In the genomic region with DNA sequence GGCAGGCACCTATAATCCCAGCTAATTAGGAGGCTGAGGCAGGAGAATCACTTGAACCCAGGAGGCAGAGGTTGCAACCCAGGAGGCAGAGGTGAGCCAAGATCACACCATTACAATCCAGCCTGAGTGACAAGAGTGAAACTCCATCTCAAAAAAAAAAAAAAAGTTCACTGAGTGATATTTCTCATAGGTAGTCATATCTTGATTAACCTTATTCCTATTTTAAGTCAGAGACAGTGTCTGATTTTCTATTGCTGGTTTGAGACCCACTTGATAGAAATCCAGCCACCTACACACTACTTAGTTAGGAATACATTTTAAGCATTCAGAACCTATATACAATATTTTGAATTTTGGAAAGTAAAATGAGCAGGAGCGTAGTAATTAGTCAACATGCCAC, we compare ENCODE assay signal across 19 cellular contexts.
DNase-seq lines count a peak whose midpoint lies in the region; ATAC-seq, FAIRE-seq and TF ChIP-seq lines count a peak whose summit lies in the region.
"Had no signal": no experiment of that assay in that cellular context is flagged by ENCODE, and none has a peak within 500 bp of the region (broad histone marks: within the 10 kb centered on the region; RNA-seq: fewer than 3 reads in every experiment).

No MANE protein-coding gene starts in this region.

- FAIRE-seq in GM12878 (lab: Jason Lieb, UNC), result no peak
- FAIRE-seq: GM12892 had no signal

- no peak for TF ChIP-seq EP300 in GM12878 (IDR thresholded peaks at IDR 0.05; ENCODE audit: borderline replicate concordance in 1 of 2, control insufficient read depth in 1 of 2, low read depth in 2 of 2, low read length in 2 of 2)
- TF ChIP-seq EP300 in suprapubic skin (IDR thresholded peaks at IDR 0.05), result no peak

- peaks cover 4% of the 10 kb centered on the region; the same call in 2 of the 3 replicates for H3K9me3 ChIP-seq in GM12878 (replicated peaks; ENCODE audit: control insufficient read depth, insufficient read depth, low read length)
- H3K9me3 ChIP-seq in suprapubic skin, result no peaks in the 10 kb centered on the region

- no peak overlapping the region for H3K9ac ChIP-seq in GM12878 (ENCODE audit: control insufficient read depth, insufficient read depth, low read length)
- H3K9ac ChIP-seq: BLaER1 had no signal

- ATAC-seq in GM18519 (IDR thresholded peaks at IDR 0.05; ENCODE audit: low FRiP score, unreplicated experiment), result peak; percentile 53
- ATAC-seq in HG03432 (IDR thresholded peaks at IDR 0.05; ENCODE audit: unreplicated experiment), result peak; percentile 38
- no peak for ATAC-seq in GM12878
- ATAC-seq: HCT116 had no signal

- BruUV-seq in GM12878 (replicated peaks; lab: Mats Ljungman, UMichigan), result no TSS peak

- in situ Hi-C loops in GM12878 (cut with MboI), result no loop called here

- POLR2A ChIA-PET in GM12878 (lab: Charles Lee), result no interaction called here

- TF ChIP-seq RAD21 in GM12878 (IDR thresholded peaks at IDR 0.05; ENCODE audit: insufficient read depth, low read depth, low read length), result no peak

- intact Hi-C loops in GM12878 (cut with micrococcal nuclease; ENCODE audit: unreplicated experiment), result no loop called here

- H2AFZ ChIP-seq in GM12878 (ENCODE audit: control insufficient read depth, low read depth, low read length), result no peak overlapping the region

- DNase-seq in GM12865 (ENCODE audit: low read depth) (peak; percentile 29), GM12878 (ENCODE audit: low read depth, low spot score) (no peak), DMS79 treated with DMSO at 0.1 percent for 48 hours (lab: John Stamatoyannopoulos, UW) (no peak), suprapubic skin (ENCODE audit: low spot score in 2 of 2) (no peak), NCI-H510A treated with DMSO at 0.1 percent for 48 hours (lab: John Stamatoyannopoulos, UW) (no peak)
- DNase-seq: 8988T; CD4-positive, alpha-beta memory T cell; DND-41; EL; GOT3; H7; HFFc6; Kasumi-1; KG1 had no signal

- H3K36me3 ChIP-seq in GM12878 (ENCODE audit: control insufficient read depth in 2 of 2, insufficient read depth in 2 of 2, low read length in 1 of 2) (no peaks in the 10 kb centered on the region), suprapubic skin (no peaks in the 10 kb centered on the region)
- H3K36me3 ChIP-seq: BLaER1 had no signal

- no peak for TF ChIP-seq POLR2A in GM12878 (IDR thresholded peaks at IDR 0.05; ENCODE audit: low read depth, low read length)
- no peak for TF ChIP-seq POLR2A in suprapubic skin (IDR thresholded peaks at IDR 0.05)

- WGBS in GM12878 (ENCODE audit: insufficient coverage, insufficient replicate concordance, low lambda C conversion rate, missing lambda C conversion rate), result 0% methylated on average over 1 of the region's 1 CpG
- 88% methylated on average over 1 of the region's 1 CpG for whole genome bisulfite sequencing in suprapubic skin

- H4K20me1 ChIP-seq in GM12878 (ENCODE audit: control insufficient read depth, insufficient read depth), result no peaks in the 10 kb centered on the region
- H4K20me1 ChIP-seq: BLaER1 had no signal

- H3K27ac ChIP-seq in GM12878 (ENCODE audit: control insufficient read depth, insufficient read depth) (no peak overlapping the region), suprapubic skin (no peak overlapping the region)
- H3K27ac ChIP-seq: BLaER1 had no signal

- H3K27me3 ChIP-seq in GM12878 (replicated peaks in 1 of 2; ENCODE audit: control insufficient read depth in 2 of 2, insufficient read depth in 2 of 2, low read length in 1 of 2) (no peaks in the 10 kb centered on the region), suprapubic skin (no peaks in the 10 kb centered on the region)
- H3K27me3 ChIP-seq: BLaER1 had no signal

- TF ChIP-seq CTCF in GM12865 (IDR thresholded peaks at IDR 0.05; ENCODE audit: insufficient read depth, low read depth, low read length, missing control alignments) (no peak), GM12878 (IDR thresholded peaks at IDR 0.05 in 2 of 3, conservative IDR thresholded peaks at IDR 0.05 in 1 of 3; ENCODE audit: control insufficient read depth in 2 of 3, extremely low read depth in 1 of 3, insufficient read depth in 1 of 3, low read depth in 3 of 3, low read length in 3 of 3) (no peak), suprapubic skin (IDR thresholded peaks at IDR 0.05) (no peak)

- H3K4me1 ChIP-seq in GM12878 (ENCODE audit: control insufficient read depth, insufficient read depth, low read length) (peaks cover 13% of the 10 kb centered on the region), suprapubic skin (no peaks in the 10 kb centered on the region)
- H3K4me1 ChIP-seq: BLaER1 had no signal

- H3K79me2 ChIP-seq in GM12878 (ENCODE audit: control insufficient read depth, insufficient read depth, low read length), result no peaks in the 10 kb centered on the region

- H3K4me2 ChIP-seq in GM12878 (ENCODE audit: control insufficient read depth, insufficient read depth), result no peak overlapping the region
- H3K4me2 ChIP-seq: BLaER1 had no signal

- no peak overlapping the region for H3K4me3 ChIP-seq in GM12865 (ENCODE audit: low read depth, low read length)
- H3K4me3 ChIP-seq in GM12878, result no peak overlapping the region
- no peak overlapping the region for H3K4me3 ChIP-seq in suprapubic skin
- H3K4me3 ChIP-seq: BLaER1 had no signal

- RAD21 ChIA-PET in GM12878 (lab: Charles Lee; ENCODE audit: unreplicated experiment), result no interaction called here

- CTCF ChIA-PET in GM12878 (lab: Yijun Ruan, JAX), result no interaction called here

- SMC1A ChIA-PET in GM12878 (lab: Charles Lee; ENCODE audit: uncharacterized antibody, unreplicated experiment), result no interaction called here

TF ChIP-seq in GM12878, 131 proteins besides CTCF, POLR2A, EP300 and RAD21:
- TF ChIP-seq SIX5 (IDR thresholded peaks at IDR 0.05; ENCODE audit: low read depth, low read length, severe bottlenecking) (no peak), TCF7 (IDR thresholded peaks at IDR 0.05; ENCODE audit: borderline replicate concordance) (no peak), MEF2A (IDR thresholded peaks at IDR 0.05; ENCODE audit: insufficient read depth, low read depth, low read length) (0 out of 2 replicates have a peak, but pooled peaks have one; percentile 22), ETV6 (conservative IDR thresholded peaks at IDR 0.05 in 1 of 2, IDR thresholded peaks at IDR 0.05 in 1 of 2; ENCODE audit: borderline replicate concordance in 1 of 2, low read depth in 1 of 2) (no peak), SPI1 (IDR thresholded peaks at IDR 0.05; ENCODE audit: borderline replicate concordance, insufficient read depth, low read depth, low read length) (no peak), JUNB (IDR thresholded peaks at IDR 0.05) (peak; percentile 75), EGR1 (IDR thresholded peaks at IDR 0.05; ENCODE audit: borderline replicate concordance in 1 of 2, low read depth in 2 of 2, low read length in 2 of 2) (no peak), ESRRA (IDR thresholded peaks at IDR 0.05; ENCODE audit: low read length) (no peak), EED (IDR thresholded peaks at IDR 0.05; ENCODE audit: low read depth) (no peak), POLR2AphosphoS5 (IDR thresholded peaks at IDR 0.05; ENCODE audit: low read length) (no peak), MEF2B (IDR thresholded peaks at IDR 0.05; ENCODE audit: partially characterized antibody, poor library complexity, severe bottlenecking) (no peak), SREBF2 (IDR thresholded peaks at IDR 0.05; ENCODE audit: low read length) (no peak), CHD4 (IDR thresholded peaks at IDR 0.05) (no peak), ZNF207 (IDR thresholded peaks at IDR 0.05; ENCODE audit: borderline replicate concordance) (no peak)
- TF ChIP-seq, protein P1, sequence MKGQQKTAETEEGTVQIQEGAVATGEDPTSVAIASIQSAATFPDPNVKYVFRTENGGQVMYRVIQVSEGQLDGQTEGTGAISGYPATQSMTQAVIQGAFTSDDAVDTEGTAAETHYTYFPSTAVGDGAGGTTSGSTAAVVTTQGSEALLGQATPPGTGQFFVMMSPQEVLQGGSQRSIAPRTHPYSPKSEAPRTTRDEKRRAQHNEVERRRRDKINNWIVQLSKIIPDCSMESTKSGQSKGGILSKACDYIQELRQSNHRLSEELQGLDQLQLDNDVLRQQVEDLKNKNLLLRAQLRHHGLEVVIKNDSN (IDR thresholded peaks at IDR 0.05; ENCODE audit: borderline replicate concordance, extremely low read length, insufficient read depth, low read depth, low read length), result no peak
